In genomic region chr15:80735344-80735743, GRCh38 we compare ENCODE assay signal across 33 cellular contexts. TPM values are rescaled to one million over a fixed set of nuclear protein-coding genes. Genes with fewer than 3 reads are reported as not detected.
"Had no signal": no experiment of that assay in that cellular context is flagged by ENCODE, and none has a peak within 500 bp of the region (broad histone marks: within the 10 kb centered on the region; RNA-seq: fewer than 3 reads in every experiment).

No MANE protein-coding gene starts in this region.

- H3K36me3 Mint-ChIP-seq: activated naive CD8-positive, alpha-beta T cell had no signal

- H3K9me3 ChIP-seq: esophagus squamous epithelium had no signal

- H3K4me3 Mint-ChIP-seq: activated CD4-positive, alpha-beta T cell treated with anti-CD3 and anti-CD28 coated beads, Interleukin-2, amount 10 ng/mL, durations not matched to agents 7 days and 5 days; activated CD8-positive, alpha-beta T cell treated with anti-CD3 and anti-CD28 coated beads for 36 hours; activated naive CD8-positive, alpha-beta T cell; activated T-cell treated with anti-CD3 and anti-CD28 coated beads, Interleukin-2, amount 50 U/mL, for 4 hours; activated T-helper 17 cell treated with anti-CD3 and anti-CD28 coated beads, Interleukin-2, amount 50 U/mL, for 72 hours; central memory CD8-positive, alpha-beta T cell; effector memory CD8-positive, alpha-beta T cell; T-helper 17 cell; T-helper 2 cell treated with Interferon-gamma antibody and Interleukin-4, amounts not matched to agents 5 μg/mL and 100 μg/mL, for 36 hours; WTC11 had no signal

- H3K27ac Mint-ChIP-seq: activated CD4-positive, alpha-beta T cell treated with anti-CD3 and anti-CD28 coated beads, Interleukin-2, amount 10 ng/mL, durations not matched to agents 7 days and 5 days; activated CD8-positive, alpha-beta T cell treated with anti-CD3 and anti-CD28 coated beads for 36 hours; activated naive CD8-positive, alpha-beta T cell; activated T-helper 17 cell treated with anti-CD3 and anti-CD28 coated beads, Interleukin-2, amount 50 U/mL, for 72 hours; effector memory CD8-positive, alpha-beta T cell; T-helper 17 cell; T-helper 2 cell treated with Interferon-gamma antibody and Interleukin-4, amounts not matched to agents 5 μg/mL and 100 μg/mL, for 36 hours had no signal

- ATAC-seq: activated CD8-positive, alpha-beta T cell treated with anti-CD3 and anti-CD28 coated beads for 36 hours; activated T-cell treated with anti-CD3 and anti-CD28 coated beads, Interleukin-2, amount 50 U/mL, for 4 hours; activated T-helper 17 cell treated with anti-CD3 and anti-CD28 coated beads, Interleukin-2, amount 50 U/mL, for 72 hours; effector memory CD8-positive, alpha-beta T cell; heart left ventricle; T-helper 17 cell; WTC11 had no signal

- H3K9me3 Mint-ChIP-seq: activated CD4-positive, alpha-beta T cell treated with anti-CD3 and anti-CD28 coated beads, Interleukin-2, amount 10 ng/mL, durations not matched to agents 7 days and 5 days; activated CD8-positive, alpha-beta T cell treated with anti-CD3 and anti-CD28 coated beads for 36 hours; activated T-helper 17 cell treated with anti-CD3 and anti-CD28 coated beads, Interleukin-2, amount 50 U/mL, for 72 hours; central memory CD8-positive, alpha-beta T cell; T-helper 2 cell treated with Interferon-gamma antibody and Interleukin-4, amounts not matched to agents 5 μg/mL and 100 μg/mL, for 36 hours had no signal

- FAIRE-seq: astrocyte, bronchial epithelial cell, colon, frontal cortex had no signal

- H3K36me3 ChIP-seq: brain microvascular endothelial cell, esophagus squamous epithelium, heart left ventricle had no signal

- DNase-seq: activated CD4-positive, alpha-beta T cell treated with anti-CD3 and anti-CD28 coated beads for 1 hour; activated CD4-positive, alpha-beta T cell treated with anti-CD3 and anti-CD28 coated beads for 4 hours; activated CD4-positive, alpha-beta T cell treated with anti-CD3 and anti-CD28 coated beads, Interleukin-2, amount 10 ng/mL, durations not matched to agents 7 days and 5 days; activated CD4-positive, alpha-beta T cell treated with anti-CD3 and anti-CD28 coated beads, Interleukin-2, amount 50 U/mL, for 48 hours; activated CD8-positive, alpha-beta memory T cell treated with anti-CD3 and anti-CD28 coated beads for 24 hours; activated CD8-positive, alpha-beta T cell treated with anti-CD3 and anti-CD28 coated beads for 36 hours; activated effector memory CD4-positive, alpha-beta T cell treated with Interleukin-2 at 50 U/mL for 16 hours; activated gamma-delta T cell treated with Interleukin-2 at 50 U/mL for 16 hours; activated naive CD4-positive, alpha-beta T cell treated with anti-CD3 and anti-CD28 coated beads, Interleukin-2, amount 50 U/mL, for 16 hours; activated naive CD4-positive, alpha-beta T cell treated with Interleukin-2 at 50 U/mL for 16 hours; activated T-cell treated with anti-CD3 and anti-CD28 coated beads, Interleukin-2, amount 50 U/mL, for 4 hours; amniotic stem cell; anterior cingulate cortex; brain microvascular endothelial cell; cortex of kidney; dermis blood vessel endothelial cell; effector CD4-positive, alpha-beta T cell; effector memory CD8-positive, alpha-beta T cell; erythroblast; esophagus squamous epithelium; heart left ventricle; T-helper 1 cell; T-helper 17 cell; T1000 had no signal

- H3K27me3 ChIP-seq: brain microvascular endothelial cell, esophagus squamous epithelium, heart left ventricle had no signal

- H3K27ac ChIP-seq: brain microvascular endothelial cell, esophagus squamous epithelium, heart left ventricle had no signal

- H3K27me3 Mint-ChIP-seq: activated CD4-positive, alpha-beta T cell treated with anti-CD3 and anti-CD28 coated beads, Interleukin-2, amount 10 ng/mL, durations not matched to agents 7 days and 5 days; activated CD8-positive, alpha-beta T cell treated with anti-CD3 and anti-CD28 coated beads for 36 hours; activated naive CD8-positive, alpha-beta T cell; activated T-helper 17 cell treated with anti-CD3 and anti-CD28 coated beads, Interleukin-2, amount 50 U/mL, for 72 hours; central memory CD8-positive, alpha-beta T cell; effector memory CD8-positive, alpha-beta T cell; T-helper 17 cell had no signal

- H3K4me3 ChIP-seq: esophagus squamous epithelium, heart left ventricle had no signal

RNA-seq across cellular contexts. Expression of gene CEMIP, which starts 43.8 kb away (rescaled TPM):
- total RNA-seq: activated CD4-positive, alpha-beta T cell treated with anti-CD3 and anti-CD28 coated beads, Interleukin-2, amount 10 ng/mL, durations not matched to agents 7 days and 5 days; activated CD8-positive, alpha-beta T cell treated with anti-CD3 and anti-CD28 coated beads for 36 hours had no signal
